ENCODE assay signal across 11 cellular contexts in genomic region chr3:120469440-120470415, GRCh38. TPM values are rescaled to one million over a fixed set of nuclear protein-coding genes. Genes with fewer than 3 reads are reported as not detected.
A peak's percentile ranks its signal among the peaks of the same experiment; 100 is the strongest.
DNase-seq lines count a peak whose midpoint lies in the region; ATAC-seq and TF ChIP-seq lines count a peak whose summit lies in the region.
"Had no signal": no experiment of that assay in that cellular context is flagged by ENCODE, and none has a peak within 500 bp of the region (broad histone marks: within the 10 kb centered on the region; RNA-seq: fewer than 3 reads in every experiment).

No MANE protein-coding gene starts in this region.

- H3K36me3 ChIP-seq in HCT116 (ENCODE audit: control insufficient read depth in 1 of 2, insufficient read depth in 2 of 2, low read length in 2 of 2) (no peaks in the 10 kb centered on the region), smooth muscle cell (ENCODE audit: low read depth) (no peaks in the 10 kb centered on the region), uterus (no peaks in the 10 kb centered on the region)

- peak; percentile 84 for ATAC-seq in HCT116
- peak; percentile 55 to 65 for ATAC-seq in right cardiac atrium
- ATAC-seq in stimulated activated naive B cell treated with anti-CD40 and anti-IgM and Interleukin-4, amounts not matched to agents 10 μg/mL and 1 μg/mL and 100 μg/mL, for 72 hours (replicated peaks): no peak

- H3K79me2 ChIP-seq in HCT116 (ENCODE audit: insufficient read depth, low read length) (no peaks in the 10 kb centered on the region), smooth muscle cell (ENCODE audit: low read depth) (no peaks in the 10 kb centered on the region)

- peak overlapping the region; percentile 12 for H2AFZ ChIP-seq in HCT116 (ENCODE audit: low read depth, low read length, poor library complexity, severe bottlenecking)
- H2AFZ ChIP-seq in smooth muscle cell (ENCODE audit: low read depth): peak overlapping the region; percentile 50

- H3K27me3 Mint-ChIP-seq in stimulated activated naive B cell treated with anti-CD40 and anti-IgM and Interleukin-4, amounts not matched to agents 10 μg/mL and 1 μg/mL and 100 μg/mL, for 72 hours: peaks cover 17 to 31% of the 10 kb centered on the region in 2 donors

- peak overlapping the region in 1 of 2 experiments; percentile 11; a peak in 1 of 4 replicates for H3K4me3 ChIP-seq in HCT116 (replicated peaks in 1 of 2; ENCODE audit: low read depth in 1 of 2, low read length in 2 of 2)
- no peak overlapping the region for H3K4me3 ChIP-seq in right cardiac atrium (ENCODE audit: low read length)
- no peak overlapping the region for H3K4me3 ChIP-seq in smooth muscle cell
- no peak overlapping the region for H3K4me3 ChIP-seq in uterus

- intact Hi-C loops in HCT116 (cut with micrococcal nuclease): no loop called here
- intact Hi-C loops in right cardiac atrium (cut with DNase I): no loop called here
- intact Hi-C loops in uterus (cut with DNase I; ENCODE audit: low total_unique reads): no loop called here

- 70% methylated on average over 7 of the region's 7 CpGs for WGBS in right cardiac atrium
- WGBS in smooth muscle cell (ENCODE audit: low lambda C conversion rate): 45% methylated on average over 7 of the region's 7 CpGs

- TF ChIP-seq CTCF in HCT116 (IDR thresholded peaks at IDR 0.05 in 2 of 3, conservative IDR thresholded peaks at IDR 0.05 in 1 of 3; ENCODE audit: borderline replicate concordance in 1 of 3, insufficient read depth in 1 of 3, low read depth in 2 of 3, low read length in 2 of 3): no peak
- TF ChIP-seq CTCF in smooth muscle cell (IDR thresholded peaks at IDR 0.05; ENCODE audit: borderline replicate concordance, insufficient read depth, poor library complexity, severe bottlenecking): no peak
- TF ChIP-seq CTCF in uterus (IDR thresholded peaks at IDR 0.05): no peak

- POLR2A ChIA-PET in HCT116 (lab: Charles Lee): no interaction called here

- H3K4me3 Mint-ChIP-seq in stimulated activated naive B cell treated with anti-CD40 and anti-IgM and Interleukin-4, amounts not matched to agents 10 μg/mL and 1 μg/mL and 100 μg/mL, for 72 hours: no peak overlapping the region
- H3K4me3 Mint-ChIP-seq: IgD-negative memory B cell had no signal

- no peaks in the 10 kb centered on the region for H3F3A ChIP-seq in smooth muscle cell (ENCODE audit: low read depth)

- TF ChIP-seq RAD21 in HCT116 (IDR thresholded peaks at IDR 0.05; ENCODE audit: low read depth): peak; percentile 15; the same call in 1 of the 2 replicates

- H3K27ac ChIP-seq in HCT116 (ENCODE audit: low read depth, low read length): peak overlapping the region; percentile 29; the same call in 1 of the 2 replicates
- no peak overlapping the region for H3K27ac ChIP-seq in right cardiac atrium (ENCODE audit: low read length)
- H3K27ac ChIP-seq in smooth muscle cell (ENCODE audit: low read depth): peak overlapping the region; percentile 83
- no peak overlapping the region for H3K27ac ChIP-seq in uterus

- no peaks in the 10 kb centered on the region for H3K9me2 ChIP-seq in HCT116 (ENCODE audit: insufficient read depth)

- H3K4me2 ChIP-seq in HCT116 (ENCODE audit: low read length) (peak overlapping the region; percentile 51), smooth muscle cell (peak overlapping the region; percentile 43)

- no peak overlapping the region for H3K9ac ChIP-seq in HCT116 (ENCODE audit: low read length)
- H3K9ac ChIP-seq in smooth muscle cell (ENCODE audit: low read depth): peak overlapping the region; percentile 28

- RAD21 ChIA-PET in HCT116 (lab: Charles Lee; ENCODE audit: low non-redundant PET in 1 of 2, low total read pairs in 2 of 2, uncharacterized antibody in 2 of 2, unreplicated experiment in 2 of 2): no interaction called here

- DNase-seq in HCT116 (ENCODE audit: low read depth, low spot score) (peak; percentile 68), amniotic epithelial cell (ENCODE audit: low read depth) (peak; percentile 78), right cardiac atrium (peak; percentile 47 to 75 (median 70)), smooth muscle cell (lab: John Stamatoyannopoulos, UW; ENCODE audit: unreplicated experiment) (no peak), putamen (ENCODE audit: low spot score) (no peak), uterus (no peak), DMS 273 (lab: John Stamatoyannopoulos, UW; ENCODE audit: unreplicated experiment) (no peak)
- DNase-seq in stimulated activated naive B cell treated with anti-CD40 and anti-IgM and Interleukin-4, amounts not matched to agents 10 μg/mL and 1 μg/mL and 100 μg/mL, for 72 hours: no peak
- DNase-seq: activated effector memory CD4-positive, alpha-beta T cell treated with Interleukin-2 at 50 U/mL for 16 hours; NCI-H524 treated with DMSO at 0.1 percent for 48 hours had no signal

- no peaks in the 10 kb centered on the region for H3K36me3 Mint-ChIP-seq in stimulated activated naive B cell treated with anti-CD40 and anti-IgM and Interleukin-4, amounts not matched to agents 10 μg/mL and 1 μg/mL and 100 μg/mL, for 72 hours
- H3K36me3 Mint-ChIP-seq: IgD-negative memory B cell had no signal

- H4K20me1 ChIP-seq in HCT116 (ENCODE audit: insufficient read depth) (no peaks in the 10 kb centered on the region), smooth muscle cell (ENCODE audit: low read depth) (no peaks in the 10 kb centered on the region)

- H3K27me3 ChIP-seq in HCT116 (ENCODE audit: insufficient read depth, low read length) (no peaks in the 10 kb centered on the region), right cardiac atrium (ENCODE audit: control insufficient read depth, insufficient read depth) (no peaks in the 10 kb centered on the region), smooth muscle cell (ENCODE audit: low read depth) (no peaks in the 10 kb centered on the region), uterus (no peaks in the 10 kb centered on the region)

- CTCF ChIA-PET in HCT116 (lab: Charles Lee): interaction anchor here (1.3 to 1.6 kb wide), 2 partner anchors 13 to 51 kb away, joined by 3 to 4 read pairs; no protein-coding TSS in a partner anchor

- TF ChIP-seq POLR2A in HCT116 (IDR thresholded peaks at IDR 0.05; ENCODE audit: borderline replicate concordance, extremely low read depth, insufficient read depth, insufficient read length): no peak
- no peak for TF ChIP-seq POLR2A in uterus (IDR thresholded peaks at IDR 0.05)

- H3K4me1 Mint-ChIP-seq in stimulated activated naive B cell treated with anti-CD40 and anti-IgM and Interleukin-4, amounts not matched to agents 10 μg/mL and 1 μg/mL and 100 μg/mL, for 72 hours: no peaks in the 10 kb centered on the region
- H3K4me1 Mint-ChIP-seq: IgD-negative memory B cell had no signal

- peaks cover 16 to 44% of the 10 kb centered on the region in 2 experiments for H3K4me1 ChIP-seq in HCT116 (ENCODE audit: control insufficient read depth in 1 of 2, insufficient read depth in 2 of 2, low read length in 2 of 2)
- H3K4me1 ChIP-seq in right cardiac atrium (ENCODE audit: control insufficient read depth, insufficient read depth, low read length): peaks cover 5% of the 10 kb centered on the region
- H3K4me1 ChIP-seq in smooth muscle cell (ENCODE audit: low read depth): peaks cover 18% of the 10 kb centered on the region
- peaks cover 0 to 3% of the 10 kb centered on the region in 2 donors for H3K4me1 ChIP-seq in uterus

- H3K9me3 ChIP-seq in HCT116 (ENCODE audit: control insufficient read depth in 1 of 2, insufficient read depth in 1 of 2, low read depth in 1 of 2, low read length in 2 of 2) (no peaks in the 10 kb centered on the region), right cardiac atrium (ENCODE audit: control insufficient read depth, low read length) (no peaks in the 10 kb centered on the region), smooth muscle cell (replicated peaks; ENCODE audit: low read depth) (no peaks in the 10 kb centered on the region), uterus (no peaks in the 10 kb centered on the region)

- no peak overlapping the region for H3K27ac Mint-ChIP-seq in stimulated activated naive B cell treated with anti-CD40 and anti-IgM and Interleukin-4, amounts not matched to agents 10 μg/mL and 1 μg/mL and 100 μg/mL, for 72 hours
- H3K27ac Mint-ChIP-seq: IgD-negative memory B cell had no signal

- no peaks in the 10 kb centered on the region for H3K9me3 Mint-ChIP-seq in stimulated activated naive B cell treated with anti-CD40 and anti-IgM and Interleukin-4, amounts not matched to agents 10 μg/mL and 1 μg/mL and 100 μg/mL, for 72 hours

- no TSS peak for BruUV-seq in HCT116 (replicated peaks; lab: Mats Ljungman, UMichigan)

TF ChIP-seq in HCT116, 20 proteins besides CTCF, POLR2A, EP300 and RAD21 (continues in another document):
- peak; percentile 92 for TF ChIP-seq SP1 (IDR thresholded peaks at IDR 0.05; ENCODE audit: low read depth)
- TF ChIP-seq SIN3A (IDR thresholded peaks at IDR 0.05; ENCODE audit: low read depth): no peak
- no peak for TF ChIP-seq ZBTB33 (IDR thresholded peaks at IDR 0.05; ENCODE audit: extremely low read depth, insufficient replicate concordance, low read length)
- TF ChIP-seq ZNF274 (IDR thresholded peaks at IDR 0.05; ENCODE audit: low read depth, low read length): no peak
- TF ChIP-seq POLR2AphosphoS5 (IDR thresholded peaks at IDR 0.05; ENCODE audit: low read depth, low read length): peak; percentile 30; the same call in 1 of the 2 replicates

RNA-seq across cellular contexts. Expression of gene FSTL1, which starts 18.9 kb away (rescaled TPM):
- total RNA-seq in HCT116 (2021; ENCODE audit: unreplicated experiment) (20.7 TPM), right cardiac atrium (100 to 1,000 TPM; 341 to 735 (median 465) TPM), smooth muscle cell (630 and 783 TPM in 2 replicates), uterus (1,000 to 10,000 TPM in 1 of 4 donors, 100 to 1,000 TPM in 3; 311 to 1,355 (median 418) TPM)
- 22.7 and 23.4 TPM in 2 replicates for polyA plus RNA-seq in HCT116 (2012)
- polyA plus RNA-seq in right cardiac atrium (134 TPM), smooth muscle cell (367 and 562 TPM in 2 replicates)
- polyA plus RNA-seq: IgD-negative memory B cell had no signal

Comparison
In these comparisons a context has a peak if more than half of its experiments do, and no peak if none do; other contexts are left out.
1. ATAC-seq: peak in HCT116 (single experiment) and right cardiac atrium (2 of 2); none in stimulated activated naive B cell treated with anti-CD40 and anti-IgM and Interleukin-4, amounts not matched to agents 10 μg/mL and 1 μg/mL and 100 μg/mL, for 72 hours (0 of 2).
2. DNase-seq: peak in HCT116 (single experiment), amniotic epithelial cell (single experiment) and right cardiac atrium (3 of 3); none in smooth muscle cell (single experiment), putamen (single experiment), uterus (0 of 2), DMS 273 (single experiment) and stimulated activated naive B cell treated with anti-CD40 and anti-IgM and Interleukin-4, amounts not matched to agents 10 μg/mL and 1 μg/mL and 100 μg/mL, for 72 hours (single experiment).
3. H3K27ac ChIP-seq: peak in HCT116 (single experiment) and smooth muscle cell (single experiment); none in right cardiac atrium (single experiment) and uterus (0 of 2).
4. RNA of gene FSTL1, which starts 18.9 kb away (total RNA-seq): 630 to 783 TPM in smooth muscle cell, 341 to 735 TPM in right cardiac atrium and 311 to 1,355 TPM in uterus; 20.7 TPM in HCT116 (single experiment); every median in the first group is over 10 times any median in the second.